Comparison of ENCODE assay signal across 9 cellular contexts in genomic region chr5:65855758-65856157, GRCh38.
"Had no signal": no experiment of that assay in that cellular context is flagged by ENCODE, and none has a peak within 500 bp of the region (broad histone marks: within the 10 kb centered on the region; RNA-seq: fewer than 3 reads in every experiment).

No MANE protein-coding gene starts in this region.

- DNase-seq: activated CD4-positive, alpha-beta T cell treated with anti-CD3 and anti-CD28 coated beads, Interleukin-2, amount 50 U/mL, for 1 hour; activated naive CD4-positive, alpha-beta T cell treated with anti-CD3 and anti-CD28 coated beads, Interleukin-2, amount 10 ng/mL, durations not matched to agents 7 days and 5 days; adrenal gland; central memory CD4-positive, alpha-beta T cell; effector memory CD8-positive, alpha-beta T cell; glutamatergic neuron; naive B cell; retina; thyroid gland had no signal
